ENCODE assay signal across 8 cellular contexts in genomic region chr11:111870887-111871692, GRCh38. TPM values are rescaled to one million over a fixed set of nuclear protein-coding genes. Genes with fewer than 3 reads are reported as not detected.
A peak's percentile ranks its signal among the peaks of the same experiment; 100 is the strongest.
DNase-seq lines count a peak whose midpoint lies in the region; ATAC-seq and TF ChIP-seq lines count a peak whose summit lies in the region.

ALG9 (minus strand) TSS chr11:111871581; CDS start chr11:111871482, 99 bp downstream.

- TF ChIP-seq POLR2A in prostate gland (IDR thresholded peaks at IDR 0.05): peak; percentile 20

- DNase-seq in GM12864 (ENCODE audit: low read depth) (peak; percentile 81), NCI-H1048 (lab: John Stamatoyannopoulos, UW) (peak; percentile 35), T follicular helper cell (ENCODE audit: low read depth) (peak; percentile 86), left cardiac atrium (peak; percentile 86), prostate gland (ENCODE audit: low spot score) (peak; percentile 71)

- peaks cover 0 to 2% of the 10 kb centered on the region in 2 donors for H3K36me3 ChIP-seq in prostate gland
- H3K36me3 ChIP-seq in urinary bladder (ENCODE audit: insufficient read depth): peaks cover 2% of the 10 kb centered on the region

- H3K27ac ChIP-seq in adipose tissue (ENCODE audit: low read depth, low read length): no peak within 1 kb of the TSS
- H3K27ac ChIP-seq in prostate gland: peak within 1 kb of the TSS; percentile 82 to 84
- H3K27ac ChIP-seq in urinary bladder (ENCODE audit: low read depth): peak within 1 kb of the TSS; percentile 84

- H3K9me3 ChIP-seq in prostate gland: no peaks in the 10 kb centered on the region

- no peaks in the 10 kb centered on the region for H3K4me1 ChIP-seq in prostate gland (replicated peaks)
- H3K4me1 ChIP-seq in urinary bladder (ENCODE audit: insufficient read depth): peaks cover 2% of the 10 kb centered on the region

- no peaks in the 10 kb centered on the region for H3K27me3 ChIP-seq in prostate gland (replicated peaks; ENCODE audit: insufficient read depth)

- ATAC-seq in HG02571 (IDR thresholded peaks at IDR 0.05; ENCODE audit: unreplicated experiment) (peak; percentile 88), left cardiac atrium (peak; percentile 97)

- intact Hi-C loops in left cardiac atrium (cut with DNase I): loop anchor here in 1 of 2 donors (10.0 kb wide), 2 partner anchors 64 to 104 kb away; partner anchors contain the start of gene DIXDC1
- intact Hi-C loops in prostate gland (cut with DNase I): no loop called here

- H3K4me3 ChIP-seq in GM12864 (ENCODE audit: low read depth, low read length): peak within 1 kb of the TSS; percentile 97
- H3K4me3 ChIP-seq in prostate gland: peak within 1 kb of the TSS; percentile 53 to 80
- peak within 1 kb of the TSS; percentile 93 for H3K4me3 ChIP-seq in urinary bladder (ENCODE audit: low read depth, low read length)

- peak; percentile 25 for TF ChIP-seq CTCF in GM12864 (IDR thresholded peaks at IDR 0.05; ENCODE audit: low read depth, low read length, missing control alignments)
- TF ChIP-seq CTCF in prostate gland (IDR thresholded peaks at IDR 0.05): peak in 2 of 4 experiments; percentile 45 to 49

- 0 to 1% (median 0%) methylated on average over 50 to 51 of the region's 51 CpGs for WGBS in adipose tissue, 3 donors
- WGBS in prostate gland: under 1% methylated on average over 34 of the region's 51 CpGs
- WGBS in urinary bladder: under 1% methylated on average over 51 of the region's 51 CpGs

RNA-seq across cellular contexts. Expression of gene ALG9, which starts in this region (rescaled TPM):
- polyA plus RNA-seq in adipose tissue (10 to 100 TPM; 13.2 to 39.5 (median 18.9) TPM), urinary bladder (21.3 TPM)
- total RNA-seq in left cardiac atrium (100 to 1,000 TPM in 1 of 2 donors, 10 to 100 TPM in 1; 31.5 to 116 TPM), prostate gland (10 to 100 TPM; 24.9 to 26.5 TPM), urinary bladder (57.7 TPM)

Comparison
In these comparisons a context has a peak if more than half of its experiments do, and no peak if none do; other contexts are left out.
1. DNase-seq: peak in every context shown above with its lines; median percentile 86 in T follicular helper cell; 86 in left cardiac atrium; 81 in GM12864; 71 in prostate gland; 35 in NCI-H1048.